1 cellular context compared by ENCODE assay signal in genomic region chr19:1433119-1434039, GRCh38.
TF ChIP-seq lines count a peak whose summit lies in the region.

No MANE protein-coding gene starts in this region.

TF ChIP-seq in GM12878, 131 proteins besides CTCF, POLR2A, EP300 and RAD21:
- TF ChIP-seq, protein P1, sequence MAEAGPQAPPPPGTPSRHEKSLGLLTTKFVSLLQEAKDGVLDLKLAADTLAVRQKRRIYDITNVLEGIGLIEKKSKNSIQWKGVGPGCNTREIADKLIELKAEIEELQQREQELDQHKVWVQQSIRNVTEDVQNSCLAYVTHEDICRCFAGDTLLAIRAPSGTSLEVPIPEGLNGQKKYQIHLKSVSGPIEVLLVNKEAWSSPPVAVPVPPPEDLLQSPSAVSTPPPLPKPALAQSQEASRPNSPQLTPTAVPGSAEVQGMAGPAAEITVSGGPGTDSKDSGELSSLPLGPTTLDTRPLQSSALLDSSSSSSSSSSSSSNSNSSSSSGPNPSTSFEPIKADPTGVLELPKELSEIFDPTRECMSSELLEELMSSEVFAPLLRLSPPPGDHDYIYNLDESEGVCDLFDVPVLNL (IDR thresholded peaks at IDR 0.05; ENCODE audit: low read depth, low read length): no peak
- TF ChIP-seq GATAD2B (conservative IDR thresholded peaks at IDR 0.05; ENCODE audit: low read depth) (no peak), MXI1 (IDR thresholded peaks at IDR 0.05; ENCODE audit: low read depth, low read length) (no peak), POLR2AphosphoS5 (IDR thresholded peaks at IDR 0.05; ENCODE audit: low read length) (no peak), FOXK2 (IDR thresholded peaks at IDR 0.05) (no peak), EGR1 (IDR thresholded peaks at IDR 0.05; ENCODE audit: borderline replicate concordance in 1 of 2, low read depth in 2 of 2, low read length in 2 of 2) (no peak), ELK1 (IDR thresholded peaks at IDR 0.05; ENCODE audit: low read depth, low read length) (no peak), FOS (IDR thresholded peaks at IDR 0.05; ENCODE audit: borderline replicate concordance, extremely low read depth, insufficient read length) (no peak), NR2F1 (conservative IDR thresholded peaks at IDR 0.05) (no peak), BCL11A (IDR thresholded peaks at IDR 0.05; ENCODE audit: low read depth, low read length) (no peak), TCF7 (IDR thresholded peaks at IDR 0.05; ENCODE audit: borderline replicate concordance) (no peak), CHD2 (IDR thresholded peaks at IDR 0.05; ENCODE audit: borderline replicate concordance, low read depth, low read length) (no peak)
- TF ChIP-seq, protein P2, sequence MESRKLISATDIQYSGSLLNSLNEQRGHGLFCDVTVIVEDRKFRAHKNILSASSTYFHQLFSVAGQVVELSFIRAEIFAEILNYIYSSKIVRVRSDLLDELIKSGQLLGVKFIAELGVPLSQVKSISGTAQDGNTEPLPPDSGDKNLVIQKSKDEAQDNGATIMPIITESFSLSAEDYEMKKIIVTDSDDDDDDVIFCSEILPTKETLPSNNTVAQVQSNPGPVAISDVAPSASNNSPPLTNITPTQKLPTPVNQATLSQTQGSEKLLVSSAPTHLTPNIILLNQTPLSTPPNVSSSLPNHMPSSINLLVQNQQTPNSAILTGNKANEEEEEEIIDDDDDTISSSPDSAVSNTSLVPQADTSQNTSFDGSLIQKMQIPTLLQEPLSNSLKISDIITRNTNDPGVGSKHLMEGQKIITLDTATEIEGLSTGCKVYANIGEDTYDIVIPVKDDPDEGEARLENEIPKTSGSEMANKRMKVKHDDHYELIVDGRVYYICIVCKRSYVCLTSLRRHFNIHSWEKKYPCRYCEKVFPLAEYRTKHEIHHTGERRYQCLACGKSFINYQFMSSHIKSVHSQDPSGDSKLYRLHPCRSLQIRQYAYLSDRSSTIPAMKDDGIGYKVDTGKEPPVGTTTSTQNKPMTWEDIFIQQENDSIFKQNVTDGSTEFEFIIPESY (IDR thresholded peaks at IDR 0.05): no peak
- TF ChIP-seq, protein P3, sequence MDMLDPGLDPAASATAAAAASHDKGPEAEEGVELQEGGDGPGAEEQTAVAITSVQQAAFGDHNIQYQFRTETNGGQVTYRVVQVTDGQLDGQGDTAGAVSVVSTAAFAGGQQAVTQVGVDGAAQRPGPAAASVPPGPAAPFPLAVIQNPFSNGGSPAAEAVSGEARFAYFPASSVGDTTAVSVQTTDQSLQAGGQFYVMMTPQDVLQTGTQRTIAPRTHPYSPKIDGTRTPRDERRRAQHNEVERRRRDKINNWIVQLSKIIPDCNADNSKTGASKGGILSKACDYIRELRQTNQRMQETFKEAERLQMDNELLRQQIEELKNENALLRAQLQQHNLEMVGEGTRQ (IDR thresholded peaks at IDR 0.05; ENCODE audit: borderline replicate concordance, low read depth, low read length): no peak
TF ChIP-seq in GM12878: peak in this region for 0.
